In genomic region chr1:40979241-40980067, GRCh38 we compare ENCODE assay signal across 1 cellular context.
A peak's percentile ranks its signal among the peaks of the same experiment; 100 is the strongest.
TF ChIP-seq lines count a peak whose summit lies in the region.

TSS of gene CTPS1 (plus strand) at chr1:40979696. CDS start at chr1:40983291, 3,595 bp downstream.

TF ChIP-seq in HepG2, 621 proteins besides CTCF, POLR2A, EP300 and RAD21 (continued from another document and continues in another):
- TF ChIP-seq E2F5 (CRISPR knock-in tag; conservative IDR thresholded peaks at IDR 0.05), result 0 out of 2 replicates have a peak, but pooled peaks have one; percentile 59
- TF ChIP-seq PATZ1 (CRISPR knock-in tag; IDR thresholded peaks at IDR 0.05), result no peak
- no peak for TF ChIP-seq NR2F2 (IDR thresholded peaks at IDR 0.05; ENCODE audit: borderline replicate concordance, low read depth)
- TF ChIP-seq HNRNPL (IDR thresholded peaks at IDR 0.05; ENCODE audit: low read depth, low read length), result no peak
- no peak for TF ChIP-seq ZFP36L1 (CRISPR knock-in tag; IDR thresholded peaks at IDR 0.05)
- TF ChIP-seq KLF11 (CRISPR knock-in tag; IDR thresholded peaks at IDR 0.05), result no peak
- no peak for TF ChIP-seq ZMAT5 (CRISPR knock-in tag; IDR thresholded peaks at IDR 0.05; ENCODE audit: borderline replicate concordance, low read depth)
- TF ChIP-seq HOXA7 (CRISPR knock-in tag; IDR thresholded peaks at IDR 0.05), result no peak
- TF ChIP-seq ZNF431 (CRISPR knock-in tag; IDR thresholded peaks at IDR 0.05; ENCODE audit: borderline replicate concordance, low read depth), result peak; percentile 23; the same call in 1 of the 2 replicates
- TF ChIP-seq ESRRA (CRISPR knock-in tag; IDR thresholded peaks at IDR 0.05; ENCODE audit: low read depth), result peak; percentile 40; the same call in 1 of the 2 replicates
- TF ChIP-seq ZBTB34 (CRISPR knock-in tag; IDR thresholded peaks at IDR 0.05), result no peak
- no peak; the same call in 1 of the 2 replicates for TF ChIP-seq SRY (CRISPR knock-in tag; IDR thresholded peaks at IDR 0.05)
- TF ChIP-seq MNT (IDR thresholded peaks at IDR 0.05), result no peak
- no peak for TF ChIP-seq FLYWCH1 (CRISPR knock-in tag; IDR thresholded peaks at IDR 0.05)
- TF ChIP-seq EEA1 (CRISPR knock-in tag; IDR thresholded peaks at IDR 0.05; ENCODE audit: borderline replicate concordance), result peak; percentile 30; the same call in 1 of the 2 replicates
- no peak for TF ChIP-seq ZNF296 (CRISPR knock-in tag; conservative IDR thresholded peaks at IDR 0.05)
- TF ChIP-seq STAT6 (CRISPR knock-in tag; IDR thresholded peaks at IDR 0.05; ENCODE audit: borderline replicate concordance), result no peak
- no peak for TF ChIP-seq STAG1 (CRISPR knock-in tag; IDR thresholded peaks at IDR 0.05)
- TF ChIP-seq ZNF552 (CRISPR knock-in tag; IDR thresholded peaks at IDR 0.05; ENCODE audit: borderline replicate concordance), result no peak
- TF ChIP-seq TFDP1 (CRISPR knock-in tag; IDR thresholded peaks at IDR 0.05; ENCODE audit: borderline replicate concordance), result peak; percentile 73; the same call in 1 of the 2 replicates
- no peak for TF ChIP-seq ZBTB8A (CRISPR knock-in tag; IDR thresholded peaks at IDR 0.05; ENCODE audit: borderline replicate concordance, low read depth)
- no peak for TF ChIP-seq ZNF580 (CRISPR knock-in tag; IDR thresholded peaks at IDR 0.05; ENCODE audit: borderline replicate concordance, low read depth)
- TF ChIP-seq ZGPAT (CRISPR knock-in tag; IDR thresholded peaks at IDR 0.05), result peak; percentile 82; the same call in 1 of the 2 replicates
- peak; percentile 83 for TF ChIP-seq E2F1 (CRISPR knock-in tag; IDR thresholded peaks at IDR 0.05)
- peak; percentile 53; the same call in 1 of the 2 replicates for TF ChIP-seq KDM2A (CRISPR knock-in tag; IDR thresholded peaks at IDR 0.05; ENCODE audit: borderline replicate concordance, low read depth)
- TF ChIP-seq ZNF879 (CRISPR knock-in tag; IDR thresholded peaks at IDR 0.05), result 0 out of 2 replicates have a peak, but pooled peaks have one; percentile 52
- TF ChIP-seq GMEB1 (CRISPR knock-in tag; IDR thresholded peaks at IDR 0.05; ENCODE audit: borderline replicate concordance), result peak; percentile 67
- no peak for TF ChIP-seq SATB2 (CRISPR knock-in tag; IDR thresholded peaks at IDR 0.05)
- TF ChIP-seq SRF (IDR thresholded peaks at IDR 0.05; ENCODE audit: low read depth, low read length), result no peak
- TF ChIP-seq ZNF558 (CRISPR knock-in tag; IDR thresholded peaks at IDR 0.05; ENCODE audit: borderline replicate concordance), result no peak; the same call in 1 of the 2 replicates
- no peak; the same call in 1 of the 2 replicates for TF ChIP-seq ARNT2 (CRISPR knock-in tag; IDR thresholded peaks at IDR 0.05; ENCODE audit: low read depth)
- no peak for TF ChIP-seq CERS6 (CRISPR knock-in tag; IDR thresholded peaks at IDR 0.05)
- no peak for TF ChIP-seq RFXANK (CRISPR knock-in tag; IDR thresholded peaks at IDR 0.05)
- no peak for TF ChIP-seq MTF2 (CRISPR knock-in tag; IDR thresholded peaks at IDR 0.05; ENCODE audit: borderline replicate concordance)
- TF ChIP-seq IRF9 (CRISPR knock-in tag; IDR thresholded peaks at IDR 0.05; ENCODE audit: borderline replicate concordance), result peak; percentile 16; the same call in 1 of the 2 replicates
- no peak for TF ChIP-seq ZNF335 (CRISPR knock-in tag; IDR thresholded peaks at IDR 0.05)
- no peak for TF ChIP-seq DBP (CRISPR knock-in tag; IDR thresholded peaks at IDR 0.05; ENCODE audit: not compliant biosample characterization)
- no peak for TF ChIP-seq WIZ (CRISPR knock-in tag; IDR thresholded peaks at IDR 0.05)
- no peak; the same call in 1 of the 2 replicates for TF ChIP-seq ZNF256 (CRISPR knock-in tag; conservative IDR thresholded peaks at IDR 0.05)
- no peak for TF ChIP-seq FOXK1 (CRISPR knock-in tag; IDR thresholded peaks at IDR 0.05; ENCODE audit: borderline replicate concordance, low read depth)
